8 cellular contexts compared by ENCODE assay signal in genomic region chr11:31509017-31509411, GRCh38.
DNase-seq lines count a peak whose midpoint lies in the region; ATAC-seq, FAIRE-seq and TF ChIP-seq lines count a peak whose summit lies in the region.

No MANE protein-coding gene starts in this region.

- no peak for TF ChIP-seq CTCF in coronary artery (IDR thresholded peaks at IDR 0.05)

- peak overlapping the region; percentile 91 for H3K4me3 ChIP-seq in coronary artery
- peak overlapping the region; percentile 92 to 99 for H3K4me3 ChIP-seq in muscle layer of duodenum (ENCODE audit: low read depth in 1 of 2, low read length in 2 of 2)

- no peaks in the 10 kb centered on the region for H3K36me3 ChIP-seq in muscle layer of duodenum (ENCODE audit: control insufficient read depth in 1 of 2, insufficient read depth in 2 of 2, low read length in 2 of 2)

- no peaks in the 10 kb centered on the region for H3K27me3 ChIP-seq in muscle layer of duodenum (ENCODE audit: low read depth, low read length)

- H3K27ac ChIP-seq in coronary artery (peak overlapping the region; percentile 68 to 88), muscle layer of duodenum (ENCODE audit: low read length) (peak overlapping the region; percentile 81)

- peak; percentile 2 for ATAC-seq in GM21737 (IDR thresholded peaks at IDR 0.05; ENCODE audit: unreplicated experiment)

- peak; percentile 43 for DNase-seq in NCI-H2107 treated with DMSO at 0.1 percent for 48 hours (lab: John Stamatoyannopoulos, UW; ENCODE audit: unreplicated experiment)
- DNase-seq in NCI-H2107 (lab: John Stamatoyannopoulos, UW): no peak
- DNase-seq in NCI-H146 (lab: John Stamatoyannopoulos, UW): peak; percentile 5
- DNase-seq in coronary artery (ENCODE audit: low spot score): no peak
- DNase-seq in HK-2 (ENCODE audit: unreplicated experiment): no peak
- no peak for DNase-seq in RCC 7860 (ENCODE audit: low spot score)

- H3K9me3 ChIP-seq in muscle layer of duodenum (ENCODE audit: control insufficient read depth in 1 of 2, low read length in 2 of 2): no peaks in the 10 kb centered on the region

- H3K4me1 ChIP-seq in muscle layer of duodenum (ENCODE audit: control insufficient read depth in 1 of 2, insufficient read depth in 2 of 2, low read length in 2 of 2): peaks cover 0 to 11% of the 10 kb centered on the region in 2 donors

- no peak for FAIRE-seq in RCC 7860 (lab: Jason Lieb, UNC)

Comparison
In these comparisons a context has a peak if more than half of its experiments do, and no peak if none do; other contexts are left out.
1. DNase-seq: peak in NCI-H2107 treated with DMSO at 0.1 percent for 48 hours (single experiment) and NCI-H146 (single experiment); none in NCI-H2107 (single experiment), coronary artery (single experiment), HK-2 (single experiment) and RCC 7860 (single experiment).